In genomic region chr20:56069016-56069415, GRCh38 we compare ENCODE assay signal across 28 cellular contexts.
"Had no signal": no experiment of that assay in that cellular context is flagged by ENCODE, and none has a peak within 500 bp of the region (broad histone marks: within the 10 kb centered on the region; RNA-seq: fewer than 3 reads in every experiment).

No MANE protein-coding gene starts in this region.

- H3K4me3 ChIP-seq: hepatocyte, lower lobe of right lung, pancreas, prostate gland, skin epidermis, stomach, thoracic aorta, tibial artery, upper lobe of right lung, uterus had no signal

- ATAC-seq: left lobe of liver; left ventricle myocardium superior; lower lobe of right lung; naive thymus-derived CD8-positive, alpha-beta T cell; pancreas; right cardiac atrium; sciatic nerve; stimulated activated naive B cell treated with anti-CD40 and anti-IgM and Interleukin-4, amounts not matched to agents 10 μg/mL and 1 μg/mL and 100 μg/mL, for 72 hours; stimulated activated naive CD8-positive, alpha-beta T cell treated with anti-CD3 and anti-CD28 coated beads, Interleukin-15, Interleukin-2, amounts not matched to agents 100 U/mL and 50 U/mL, for 24 hours; upper lobe of right lung had no signal

- H3K36me3 ChIP-seq: lower lobe of right lung, pancreas, prostate gland, stomach, thoracic aorta, tibial artery, upper lobe of right lung, uterus had no signal

- H3K27me3 ChIP-seq: hepatocyte, pancreas, stomach, tibial artery, upper lobe of right lung, uterus had no signal

- H3K27ac ChIP-seq: hepatocyte, lower lobe of right lung, pancreas, prostate gland, skin epidermis, stomach, thoracic aorta, tibial artery, upper lobe of right lung, uterus had no signal

- FAIRE-seq: pancreas had no signal

- H3K9me3 ChIP-seq: lower lobe of right lung, pancreas, prostate gland, thoracic aorta, tibial artery, upper lobe of right lung, uterus had no signal

- H3K4me2 ChIP-seq: hepatocyte had no signal

- H3K4me1 ChIP-seq: lower lobe of right lung, pancreas, prostate gland, stomach, tibial artery, upper lobe of right lung, uterus had no signal

- H2AFZ ChIP-seq: hepatocyte had no signal

- H3K79me2 ChIP-seq: hepatocyte had no signal

- DNase-seq: islet precursor cell; left ventricle myocardium superior; lower lobe of right lung; mammary epithelial cell; mesenchymal stem cell; naive thymus-derived CD8-positive, alpha-beta T cell; nucleus accumbens; pancreas; posterior cingulate gyrus; retina; right cardiac atrium; stimulated activated CD4-positive, alpha-beta T cell treated with anti-CD3 and anti-CD28 coated beads, Interleukin-12 subunit alpha, Interleukin-12 subunit beta, amount 100 ng/mL, for 4 hours; stimulated activated CD4-positive, alpha-beta T cell treated with anti-CD3 and anti-CD28 coated beads, Interleukin-15, amount 100 ng/mL, for 24 hours; stimulated activated CD4-positive, alpha-beta T cell treated with anti-CD3 and anti-CD28 coated beads, Interleukin-2, amount 100 ng/mL, for 24 hours; stimulated activated CD4-positive, alpha-beta T cell treated with anti-CD3 and anti-CD28 coated beads, Interleukin-4, amount 100 ng/mL, for 1 hour; stimulated activated naive B cell treated with anti-CD40 and anti-IgM and Interleukin-4, amounts not matched to agents 10 μg/mL and 1 μg/mL and 100 μg/mL, for 72 hours; stimulated activated naive CD8-positive, alpha-beta T cell treated with anti-CD3 and anti-CD28 coated beads, Interleukin-15, Interleukin-2, amounts not matched to agents 100 U/mL and 50 U/mL, for 24 hours; stomach; tibial artery; trophoblast cell; upper lobe of right lung; uterus had no signal
